8 cellular contexts compared by ENCODE assay signal in the genomic region with DNA sequence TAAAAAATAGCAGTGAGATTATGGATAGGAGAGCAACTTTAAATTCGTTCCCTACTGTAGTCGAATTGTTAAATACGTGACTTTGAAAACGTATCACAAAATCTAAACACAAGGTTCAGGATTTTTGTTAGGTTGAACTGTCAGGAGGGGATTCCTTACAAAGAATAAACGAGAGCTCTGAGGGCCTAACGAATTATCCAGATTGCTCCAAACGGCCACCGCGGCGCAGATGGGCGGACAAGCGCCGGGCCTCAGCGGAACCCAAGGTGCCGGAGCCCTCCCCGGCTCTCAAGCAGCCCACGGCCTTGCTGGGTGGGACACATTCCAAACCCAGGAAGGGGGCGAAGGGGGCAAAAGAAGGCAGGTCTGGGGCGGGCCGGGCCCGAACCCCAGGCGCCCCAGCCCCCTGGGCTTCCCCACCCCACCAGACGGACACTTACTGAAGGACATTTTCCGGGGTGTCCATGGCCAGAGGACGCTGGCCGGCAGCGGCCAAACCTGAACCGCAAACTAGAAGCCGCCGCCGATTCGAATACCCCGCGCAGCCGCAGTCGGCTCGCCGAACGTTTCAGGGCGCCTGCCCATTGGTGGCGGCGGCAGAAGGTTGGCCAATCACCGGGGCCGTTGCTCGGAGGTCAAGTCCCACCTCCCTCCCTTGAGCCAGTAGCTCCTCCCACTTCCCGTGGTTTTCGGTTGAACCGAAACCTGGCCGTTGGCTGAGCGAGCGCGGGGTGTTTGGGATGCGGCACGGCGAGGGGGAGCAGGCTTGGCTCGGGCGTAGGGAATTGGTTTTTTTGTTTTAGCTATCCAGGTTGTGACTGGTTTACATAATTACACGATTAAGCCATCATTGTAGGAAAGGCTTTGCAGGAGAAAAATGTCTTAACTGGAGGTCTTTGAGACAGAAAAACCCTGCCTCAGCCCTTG. TPM values are rescaled to one million over a fixed set of nuclear protein-coding genes. Genes with fewer than 3 reads are reported as not detected.
DNase-seq lines count a peak whose midpoint lies in the region; ATAC-seq and TF ChIP-seq lines count a peak whose summit lies in the region.

A gene (minus strand): TSS at position 534 of the 927 bp plus-strand sequence. CDS start 68 bp downstream, at position 466.

- no peak for TF ChIP-seq CTCF in BJ (IDR thresholded peaks at IDR 0.05; ENCODE audit: insufficient read depth, low read depth, low read length)

- intact Hi-C loops in activated CD4-positive, alpha-beta T cell treated with anti-CD3 and anti-CD28 coated beads, Interleukin-2, amount 10 ng/mL, durations not matched to agents 24 days and 14 days (cut with micrococcal nuclease) = loop anchor here (1.0 to 10.0 kb wide), 3 partner anchors 71 to 437 kb away; no protein-coding TSS in a partner anchor

- H3K9me3 Mint-ChIP-seq in activated CD4-positive, alpha-beta T cell treated with anti-CD3 and anti-CD28 coated beads, Interleukin-2, amount 10 ng/mL, durations not matched to agents 24 days and 14 days = no peaks in the 10 kb centered on the region

- no peaks in the 10 kb centered on the region for H3K27me3 ChIP-seq in BJ (ENCODE audit: control insufficient read depth, insufficient read depth, low read length)

- peaks cover 9% of the 10 kb centered on the region for H3K27me3 Mint-ChIP-seq in activated CD4-positive, alpha-beta T cell treated with anti-CD3 and anti-CD28 coated beads, Interleukin-2, amount 10 ng/mL, durations not matched to agents 24 days and 14 days

- POLR2A ChIA-PET in BJ (lab: Charles Lee) = no interaction called here

- H3K36me3 ChIP-seq in BJ (ENCODE audit: control insufficient read depth, insufficient read depth, low read length) = no peaks in the 10 kb centered on the region

- H3K27ac Mint-ChIP-seq in activated CD4-positive, alpha-beta T cell treated with anti-CD3 and anti-CD28 coated beads, Interleukin-2, amount 10 ng/mL, durations not matched to agents 24 days and 14 days = peak within 1 kb of the TSS; percentile 99

- ATAC-seq in GM19324 (IDR thresholded peaks at IDR 0.05; ENCODE audit: low FRiP score, unreplicated experiment) (peak; percentile 81), HG03469 (IDR thresholded peaks at IDR 0.05; ENCODE audit: unreplicated experiment) (peak; percentile 46)

- CTCF ChIA-PET in BJ (lab: Yijun Ruan, JAX) = interaction anchor here (0.9 kb wide), 1 partner anchor 15 kb away, joined by 3 read pairs; no protein-coding TSS in a partner anchor

- peak within 1 kb of the TSS; percentile 98 for H3K4me3 Mint-ChIP-seq in activated CD4-positive, alpha-beta T cell treated with anti-CD3 and anti-CD28 coated beads, Interleukin-2, amount 10 ng/mL, durations not matched to agents 24 days and 14 days

- peak within 1 kb of the TSS; percentile 83 for H3K4me3 ChIP-seq in BJ (ENCODE audit: low read depth, low read length)

- peaks cover 33% of the 10 kb centered on the region for H3K4me1 Mint-ChIP-seq in activated CD4-positive, alpha-beta T cell treated with anti-CD3 and anti-CD28 coated beads, Interleukin-2, amount 10 ng/mL, durations not matched to agents 24 days and 14 days

- H3K36me3 Mint-ChIP-seq in activated CD4-positive, alpha-beta T cell treated with anti-CD3 and anti-CD28 coated beads, Interleukin-2, amount 10 ng/mL, durations not matched to agents 24 days and 14 days (ENCODE audit: low read depth) = peaks cover 9% of the 10 kb centered on the region

- DNase-seq in BJ (ENCODE audit: low read depth) (peak; percentile 75), NCI-H526 treated with DMSO at 0.1 percent for 48 hours (lab: John Stamatoyannopoulos, UW) (peak; percentile 90), cortex of kidney (lab: John Stamatoyannopoulos, UW) (peak; percentile 65), left kidney (ENCODE audit: low read depth, low spot score) (peak; percentile 99)
- peak; percentile 99 for DNase-seq in activated CD4-positive, alpha-beta T cell treated with anti-CD3 and anti-CD28 coated beads, Interleukin-2, amount 10 ng/mL, durations not matched to agents 24 days and 14 days
- DNase-seq in stimulated activated CD4-positive, alpha-beta T cell treated with anti-CD3 and anti-CD28 coated beads, Interleukin-2, amount 100 ng/mL, for 24 hours = peak; percentile 94 to 96

RNA-seq across cellular contexts. Expression of the gene that starts here (rescaled TPM):
- 22.2 and 23.9 TPM in 2 replicates for polyA plus RNA-seq in BJ (2011; rRNA removed)
- 18.6 and 22.1 TPM in 2 replicates for polyA minus RNA-seq in BJ (2011; rRNA and poly(A)+ RNA removed)
- 58.4 and 61.7 TPM in 2 replicates for total RNA-seq in activated CD4-positive, alpha-beta T cell treated with anti-CD3 and anti-CD28 coated beads, Interleukin-2, amount 10 ng/mL, durations not matched to agents 24 days and 14 days

Comparison
In these comparisons a context has a peak if more than half of its experiments do, and no peak if none do; other contexts are left out.
1. Peak in every context shown above with its lines: DNase-seq, ATAC-seq and H3K4me3 ChIP-seq.